Comparison of ENCODE assay signal across 10 cellular contexts in the genomic region with DNA sequence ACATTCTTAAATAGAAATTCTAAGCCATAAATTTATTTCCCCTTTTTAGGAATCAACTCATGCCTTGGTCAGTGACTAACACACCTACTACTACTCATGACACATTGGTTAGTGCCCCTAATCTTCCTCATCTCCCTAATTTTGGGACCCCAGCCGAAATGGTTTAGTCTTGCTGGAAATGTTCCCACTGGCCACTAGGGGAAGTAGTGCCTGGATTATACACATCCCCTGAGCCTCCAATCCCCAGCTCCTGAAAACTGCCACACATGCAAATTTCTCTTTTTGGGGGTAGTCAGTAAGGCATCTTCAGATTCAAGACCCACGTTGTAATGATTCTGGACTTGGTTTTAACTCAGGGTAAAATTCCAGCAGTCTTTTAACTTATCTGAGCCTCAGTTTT.
DNase-seq lines count a peak whose midpoint lies in the region; ATAC-seq and TF ChIP-seq lines count a peak whose summit lies in the region.
"Had no signal": no experiment of that assay in that cellular context is flagged by ENCODE, and none has a peak within 500 bp of the region (broad histone marks: within the 10 kb centered on the region; RNA-seq: fewer than 3 reads in every experiment).

No MANE protein-coding gene starts in this region.

- in situ Hi-C loops in Panc1 (cut with HindIII; ENCODE audit: low pct_unique_long_range_greater_than_20kb, low sequenced_read_pairs) (no loop called here), ACHN (cut with HindIII; ENCODE audit: low pct_ligation_motif_present, low pct_unique_long_range_greater_than_20kb, low sequenced_read_pairs) (no loop called here)

- peak; percentile 65 for TF ChIP-seq CTCF in GM12872 (IDR thresholded peaks at IDR 0.05; ENCODE audit: insufficient read depth, low read depth, low read length)
- peak; percentile 68 for TF ChIP-seq CTCF in Panc1 (IDR thresholded peaks at IDR 0.05)
- TF ChIP-seq CTCF in foreskin fibroblast (IDR thresholded peaks at IDR 0.05; ENCODE audit: low read depth, low read length) = peak; percentile 43

- no peak overlapping the region for H3K27ac ChIP-seq in Panc1 (ENCODE audit: low read length)

- ATAC-seq in Panc1 = no peak
- no peak for ATAC-seq in GM18867 (IDR thresholded peaks at IDR 0.05; ENCODE audit: unreplicated experiment)

- H3K27me3 ChIP-seq in Panc1 (ENCODE audit: control insufficient read depth, insufficient read depth, low read length) = no peaks in the 10 kb centered on the region

- no peaks in the 10 kb centered on the region for H3K36me3 ChIP-seq in Panc1 (ENCODE audit: control insufficient read depth, insufficient read depth, low read length)

- intact Hi-C loops in Panc1 (cut with micrococcal nuclease; ENCODE audit: unreplicated experiment) = no loop called here

- POLR2A ChIA-PET in Panc1 (lab: Charles Lee) = no interaction called here

- H3K4me1 ChIP-seq in Panc1 (ENCODE audit: control insufficient read depth, insufficient read depth, low read length) = no peaks in the 10 kb centered on the region

- BruUV-seq in Panc1 (replicated peaks; lab: Mats Ljungman, UMichigan) = no TSS peak

- H3K9me3 ChIP-seq in Panc1 (ENCODE audit: control insufficient read depth, insufficient read depth, low read depth, low read length) = peaks cover 3% of the 10 kb centered on the region; the same call in 1 of the 2 replicates

- H3K4me3 ChIP-seq in Panc1 (ENCODE audit: low read depth in 2 of 2, low read length in 2 of 2) = no peak overlapping the region
- no peak overlapping the region for H3K4me3 ChIP-seq in foreskin fibroblast (ENCODE audit: low read depth in 1 of 2, low read length in 2 of 2)

- CTCF ChIA-PET in Panc1 (lab: Charles Lee) = no interaction called here

- peak; percentile 49 for DNase-seq in 8988T
- no peak for DNase-seq in Panc1 (ENCODE audit: low read depth, low spot score)
- DNase-seq in foreskin fibroblast = no peak
- DNase-seq in T-helper 1 cell = no peak
- no peak for DNase-seq in activated CD4-positive, CD25-positive, alpha-beta regulatory T cell (lab: John Stamatoyannopoulos, UW)
- DNase-seq in ACHN = no peak
- DNase-seq: activated naive CD8-positive, alpha-beta T cell treated with anti-CD3 and anti-CD28 coated beads, Interleukin-2, amount 10 ng/mL, durations not matched to agents 7 days and 5 days; retina had no signal
